38 cellular contexts compared by ENCODE assay signal in the genomic region with DNA sequence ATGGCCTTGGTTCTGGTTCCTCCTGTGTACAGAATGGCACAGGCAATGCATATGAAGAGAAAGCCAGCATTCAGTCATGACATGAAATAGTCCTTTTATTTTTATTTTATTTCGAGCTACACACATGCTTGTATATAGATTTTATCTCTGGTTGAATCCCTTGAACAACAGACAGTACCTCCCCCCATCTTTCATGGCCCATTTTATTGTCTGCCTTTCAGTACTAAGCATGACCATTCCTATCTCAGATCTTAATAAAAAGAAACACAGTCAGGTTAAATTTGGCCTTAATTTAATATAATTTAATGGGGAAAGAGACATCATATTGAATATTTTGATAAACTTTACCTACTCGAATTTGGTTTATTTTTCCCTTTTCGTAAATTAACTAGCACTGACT.
"Had no signal": no experiment of that assay in that cellular context is flagged by ENCODE, and none has a peak within 500 bp of the region (broad histone marks: within the 10 kb centered on the region; RNA-seq: fewer than 3 reads in every experiment).

No MANE protein-coding gene starts in this region.

- H3K27ac Mint-ChIP-seq: activated CD4-positive, alpha-beta T cell treated with anti-CD3 and anti-CD28 coated beads for 36 hours; activated CD4-positive, alpha-beta T cell treated with anti-CD3 and anti-CD28 coated beads, Interleukin-2, amount 10 ng/mL, durations not matched to agents 7 days and 5 days; activated CD8-positive, alpha-beta T cell treated with anti-CD3 and anti-CD28 coated beads for 36 hours; activated naive CD4-positive, alpha-beta T cell treated with anti-CD3 and anti-CD28 coated beads for 36 hours; activated naive CD4-positive, alpha-beta T cell treated with anti-CD3 and anti-CD28 coated beads, Interleukin-2, amount 50 U/mL, for 72 hours; activated naive CD8-positive, alpha-beta T cell treated with anti-CD3 and anti-CD28 coated beads for 36 hours; activated T-cell treated with anti-CD3 and anti-CD28 coated beads, Interleukin-2, amount 50 U/mL, for 72 hours; activated T-helper 1 cell treated with anti-CD3 and anti-CD28 coated beads, Interleukin-12 subunit alpha, Interleukin-12 subunit beta, Interleukin-2, Interleukin-4 antibody, amounts not matched to agents 30 ng/mL and 10 ng/mL and 1 ng/mL, durations not matched to agents 14 hours and 24 hours and 36 hours; activated T-helper 17 cell treated with anti-CD3 and anti-CD28 coated beads, Interleukin-2, amount 50 U/mL, for 72 hours; T-helper 1 cell treated with Interleukin-12 subunit alpha and Interleukin-12 subunit beta and Interleukin-4 antibody, amounts not matched to agents 30 μg/mL and 1 μg/mL, for 36 hours; T-helper 2 cell treated with Interferon-gamma antibody and Interleukin-4, amounts not matched to agents 5 μg/mL and 100 μg/mL, for 36 hours; WTC11 had no signal

- H3K4me1 ChIP-seq: adrenal gland, body of pancreas, breast epithelium had no signal

- H3K4me3 Mint-ChIP-seq: activated CD4-positive, alpha-beta T cell treated with anti-CD3 and anti-CD28 coated beads for 36 hours; activated CD4-positive, alpha-beta T cell treated with anti-CD3 and anti-CD28 coated beads, Interleukin-2, amount 10 ng/mL, durations not matched to agents 7 days and 5 days; activated CD8-positive, alpha-beta T cell treated with anti-CD3 and anti-CD28 coated beads for 36 hours; activated naive CD4-positive, alpha-beta T cell treated with anti-CD3 and anti-CD28 coated beads for 36 hours; activated naive CD8-positive, alpha-beta T cell treated with anti-CD3 and anti-CD28 coated beads for 36 hours; activated T-cell treated with anti-CD3 and anti-CD28 coated beads, Interleukin-2, amount 50 U/mL, for 4 hours; activated T-cell treated with anti-CD3 and anti-CD28 coated beads, Interleukin-2, amount 50 U/mL, for 72 hours; activated T-helper 1 cell treated with anti-CD3 and anti-CD28 coated beads, Interleukin-12 subunit alpha, Interleukin-12 subunit beta, Interleukin-2, Interleukin-4 antibody, amounts not matched to agents 30 ng/mL and 10 ng/mL and 1 ng/mL, durations not matched to agents 14 hours and 24 hours and 36 hours; activated T-helper 17 cell treated with anti-CD3 and anti-CD28 coated beads, Interleukin-2, amount 50 U/mL, for 72 hours; T-helper 1 cell treated with Interleukin-12 subunit alpha and Interleukin-12 subunit beta and Interleukin-4 antibody, amounts not matched to agents 30 μg/mL and 1 μg/mL, for 36 hours; T-helper 2 cell treated with Interferon-gamma antibody and Interleukin-4, amounts not matched to agents 5 μg/mL and 100 μg/mL, for 36 hours had no signal

- H3K4me3 ChIP-seq: adrenal gland, body of pancreas, breast epithelium had no signal

- FAIRE-seq: astrocyte, TTC549 had no signal

- ATAC-seq: activated CD4-positive, alpha-beta T cell treated with anti-CD3 and anti-CD28 coated beads for 36 hours; activated CD4-positive, CD25-positive, alpha-beta regulatory T cell treated with anti-CD3 and anti-CD28 coated beads, Interleukin-2, amount 50 U/mL, for 24 hours; activated CD8-positive, alpha-beta T cell treated with anti-CD3 and anti-CD28 coated beads for 36 hours; activated naive CD4-positive, alpha-beta T cell treated with anti-CD3 and anti-CD28 coated beads, Interleukin-2, amount 50 U/mL, for 72 hours; activated T-cell treated with anti-CD3 and anti-CD28 coated beads, Interleukin-2, amount 50 U/mL, for 4 hours; activated T-cell treated with anti-CD3 and anti-CD28 coated beads, Interleukin-2, amount 50 U/mL, for 72 hours; activated T-helper 17 cell treated with anti-CD3 and anti-CD28 coated beads, Interleukin-2, amount 50 U/mL, for 72 hours; body of pancreas; WTC11 had no signal

- DNase-seq: activated CD4-positive, alpha-beta T cell treated with anti-CD3 and anti-CD28 coated beads for 1 hour; activated CD4-positive, alpha-beta T cell treated with anti-CD3 and anti-CD28 coated beads for 36 hours; activated CD4-positive, alpha-beta T cell treated with anti-CD3 and anti-CD28 coated beads for 48 hours; activated CD4-positive, alpha-beta T cell treated with anti-CD3 and anti-CD28 coated beads, Interleukin-2, amount 10 ng/mL, durations not matched to agents 7 days and 5 days; activated CD4-positive, alpha-beta T cell treated with anti-CD3 and anti-CD28 coated beads, Interleukin-2, amount 50 U/mL, for 48 hours; activated CD4-positive, CD25-positive, alpha-beta regulatory T cell; activated CD8-positive, alpha-beta memory T cell treated with anti-CD3 and anti-CD28 coated beads, Interleukin-2, amount 50 U/mL, for 4 hours; activated CD8-positive, alpha-beta T cell treated with anti-CD3 and anti-CD28 coated beads for 36 hours; activated effector memory CD4-positive, alpha-beta T cell treated with anti-CD3 and anti-CD28 coated beads, Interleukin-2, amount 50 U/mL, for 16 hours; activated gamma-delta T cell treated with Interleukin-2 at 50 U/mL for 16 hours; activated naive CD4-positive, alpha-beta T cell; activated naive CD4-positive, alpha-beta T cell treated with anti-CD3 and anti-CD28 coated beads for 36 hours; activated naive CD4-positive, alpha-beta T cell treated with anti-CD3 and anti-CD28 coated beads, Interleukin-2, amount 50 U/mL, for 16 hours; activated naive CD8-positive, alpha-beta T cell treated with anti-CD3 and anti-CD28 coated beads for 36 hours; activated T-cell treated with anti-CD3 and anti-CD28 coated beads for 4 hours; activated T-cell treated with anti-CD3 and anti-CD28 coated beads, Interleukin-2, amount 50 U/mL, for 1 hour; activated T-cell treated with anti-CD3 and anti-CD28 coated beads, Interleukin-2, amount 50 U/mL, for 4 hours; activated T-cell treated with anti-CD3 and anti-CD28 coated beads, Interleukin-2, amount 50 U/mL, for 72 hours; adrenal gland; amniotic stem cell; aorta; body of pancreas; brain microvascular endothelial cell; central memory CD4-positive, alpha-beta T cell; T-helper 1 cell; T-helper 2 cell; T-helper 9 cell; WERI-Rb-1 had no signal

- H3K27me3 ChIP-seq: body of pancreas, brain microvascular endothelial cell had no signal

- H3K36me3 ChIP-seq: adrenal gland, brain microvascular endothelial cell, breast epithelium, WERI-Rb-1 had no signal

- H3K27ac ChIP-seq: adrenal gland, body of pancreas, brain microvascular endothelial cell, breast epithelium, WERI-Rb-1 had no signal

- H3K4me1 Mint-ChIP-seq: activated CD4-positive, alpha-beta T cell treated with anti-CD3 and anti-CD28 coated beads for 36 hours; activated CD4-positive, alpha-beta T cell treated with anti-CD3 and anti-CD28 coated beads, Interleukin-2, amount 10 ng/mL, durations not matched to agents 7 days and 5 days; activated naive CD8-positive, alpha-beta T cell treated with anti-CD3 and anti-CD28 coated beads for 36 hours; activated T-helper 17 cell treated with anti-CD3 and anti-CD28 coated beads, Interleukin-2, amount 50 U/mL, for 72 hours; WTC11 had no signal
